ENCODE assay signal across 6 cellular contexts in the genomic region with DNA sequence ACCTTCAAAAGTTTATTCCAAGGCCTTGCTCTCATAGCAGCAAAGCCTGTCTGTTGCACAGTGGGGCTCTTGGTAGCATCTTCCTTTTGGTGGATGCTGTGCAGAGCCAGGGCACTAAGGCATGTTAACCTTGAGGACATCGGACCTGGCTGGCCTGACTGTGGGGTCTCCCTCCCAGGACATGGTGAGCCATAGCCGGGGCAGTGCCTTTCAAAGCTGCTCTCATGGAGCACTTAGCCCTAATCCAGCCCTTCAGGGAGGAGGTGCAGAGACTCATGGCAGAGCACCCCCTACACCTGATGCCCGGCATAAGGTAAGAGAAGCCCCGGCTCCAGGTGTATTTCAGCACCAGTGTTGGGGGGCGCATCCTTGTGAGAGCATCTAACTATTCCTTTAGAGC.
"Had no signal": no experiment of that assay in that cellular context is flagged by ENCODE, and none has a peak within 500 bp of the region (broad histone marks: within the 10 kb centered on the region; RNA-seq: fewer than 3 reads in every experiment).

No MANE protein-coding gene starts in this region.

- ATAC-seq: GM23338, K562 had no signal

- H3K4me3 ChIP-seq: GM23338, K562 had no signal

- H3K27ac Mint-ChIP-seq: GM23338, H9 had no signal

- DNase-seq: H9, HCEC 1CT, IMR-90, KG1 had no signal

- H3K4me1 Mint-ChIP-seq: GM23338, H9 had no signal

- H3K4me3 Mint-ChIP-seq: GM23338, H9 had no signal
